Comparison of ENCODE assay signal across 1 cellular context in the genomic region with DNA sequence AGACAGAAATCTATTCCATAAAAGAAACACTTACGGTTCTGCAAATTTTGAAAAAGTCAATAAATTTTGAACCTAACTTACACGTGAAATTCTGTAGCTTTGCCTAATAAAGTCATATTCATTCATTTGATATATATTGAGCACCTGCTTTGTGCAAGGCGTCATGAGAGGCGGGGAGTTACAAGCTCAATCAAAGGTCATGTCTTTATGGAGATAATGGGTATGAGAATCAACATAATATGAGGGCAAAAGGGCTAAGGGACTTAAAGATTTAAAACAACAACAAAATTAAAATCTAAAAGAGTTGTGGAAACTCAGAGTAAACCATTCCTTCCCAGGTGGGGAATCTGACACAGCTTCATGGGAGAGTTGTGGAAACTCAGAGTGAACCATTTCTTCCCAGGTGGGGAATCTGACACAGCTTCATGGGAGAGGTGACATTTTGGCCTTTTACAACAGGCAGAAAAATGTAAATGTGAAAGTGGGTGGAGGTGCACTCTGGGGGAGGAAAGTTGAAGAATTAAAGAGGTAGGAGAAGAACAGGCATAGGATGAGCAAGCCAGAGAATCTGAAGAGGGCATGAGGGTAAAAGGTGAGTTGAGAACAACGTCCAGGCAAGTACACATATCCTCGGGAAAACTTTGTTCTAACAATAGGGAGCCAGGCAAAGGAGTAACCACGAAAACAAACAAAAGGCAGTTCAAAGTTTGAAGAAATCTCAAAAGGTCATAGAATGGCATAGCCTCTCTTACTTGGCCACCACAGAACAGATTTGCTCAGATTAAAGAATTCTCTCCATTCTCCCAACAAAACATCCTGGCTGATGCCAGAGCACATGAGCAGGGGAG.
TF ChIP-seq lines count a peak whose summit lies in the region.

No MANE protein-coding gene starts in this region.

TF ChIP-seq in HepG2, 621 proteins besides CTCF, POLR2A, EP300 and RAD21 (continued from another document and continues in another):
- TF ChIP-seq, protein P1, sequence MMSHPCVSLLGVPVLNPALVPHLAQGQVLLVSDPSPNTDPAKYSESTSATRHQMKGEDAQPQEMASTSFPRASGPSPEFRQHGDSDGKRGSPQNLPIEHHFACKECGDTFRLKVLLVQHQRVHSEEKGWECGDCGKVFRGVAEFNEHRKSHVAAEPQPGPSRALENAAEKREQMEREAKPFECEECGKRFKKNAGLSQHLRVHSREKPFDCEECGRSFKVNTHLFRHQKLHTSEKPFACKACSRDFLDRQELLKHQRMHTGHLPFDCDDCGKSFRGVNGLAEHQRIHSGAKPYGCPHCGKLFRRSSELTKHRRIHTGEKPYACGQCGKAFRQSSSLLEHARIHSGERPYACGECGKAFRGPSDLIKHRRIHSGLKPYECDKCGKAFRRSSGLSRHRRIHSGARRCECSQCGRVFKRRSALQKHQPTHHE (CRISPR knock-in tag; IDR thresholded peaks at IDR 0.05; ENCODE audit: borderline replicate concordance): no peak
- no peak for TF ChIP-seq E2F5 (CRISPR knock-in tag; conservative IDR thresholded peaks at IDR 0.05)
- TF ChIP-seq CREB3 (CRISPR knock-in tag; IDR thresholded peaks at IDR 0.05): no peak
- TF ChIP-seq GATAD2A (CRISPR knock-in tag; IDR thresholded peaks at IDR 0.05): peak; percentile 41
- TF ChIP-seq, protein P2, sequence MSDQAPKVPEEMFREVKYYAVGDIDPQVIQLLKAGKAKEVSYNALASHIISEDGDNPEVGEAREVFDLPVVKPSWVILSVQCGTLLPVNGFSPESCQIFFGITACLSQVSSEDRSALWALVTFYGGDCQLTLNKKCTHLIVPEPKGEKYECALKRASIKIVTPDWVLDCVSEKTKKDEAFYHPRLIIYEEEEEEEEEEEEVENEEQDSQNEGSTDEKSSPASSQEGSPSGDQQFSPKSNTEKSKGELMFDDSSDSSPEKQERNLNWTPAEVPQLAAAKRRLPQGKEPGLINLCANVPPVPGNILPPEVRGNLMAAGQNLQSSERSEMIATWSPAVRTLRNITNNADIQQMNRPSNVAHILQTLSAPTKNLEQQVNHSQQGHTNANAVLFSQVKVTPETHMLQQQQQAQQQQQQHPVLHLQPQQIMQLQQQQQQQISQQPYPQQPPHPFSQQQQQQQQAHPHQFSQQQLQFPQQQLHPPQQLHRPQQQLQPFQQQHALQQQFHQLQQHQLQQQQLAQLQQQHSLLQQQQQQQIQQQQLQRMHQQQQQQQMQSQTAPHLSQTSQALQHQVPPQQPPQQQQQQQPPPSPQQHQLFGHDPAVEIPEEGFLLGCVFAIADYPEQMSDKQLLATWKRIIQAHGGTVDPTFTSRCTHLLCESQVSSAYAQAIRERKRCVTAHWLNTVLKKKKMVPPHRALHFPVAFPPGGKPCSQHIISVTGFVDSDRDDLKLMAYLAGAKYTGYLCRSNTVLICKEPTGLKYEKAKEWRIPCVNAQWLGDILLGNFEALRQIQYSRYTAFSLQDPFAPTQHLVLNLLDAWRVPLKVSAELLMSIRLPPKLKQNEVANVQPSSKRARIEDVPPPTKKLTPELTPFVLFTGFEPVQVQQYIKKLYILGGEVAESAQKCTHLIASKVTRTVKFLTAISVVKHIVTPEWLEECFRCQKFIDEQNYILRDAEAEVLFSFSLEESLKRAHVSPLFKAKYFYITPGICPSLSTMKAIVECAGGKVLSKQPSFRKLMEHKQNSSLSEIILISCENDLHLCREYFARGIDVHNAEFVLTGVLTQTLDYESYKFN (CRISPR knock-in tag; conservative IDR thresholded peaks at IDR 0.05): peak; percentile 37
- TF ChIP-seq ZFP36L1 (CRISPR knock-in tag; IDR thresholded peaks at IDR 0.05): no peak
- peak; percentile 53 for TF ChIP-seq PPARG (CRISPR knock-in tag; conservative IDR thresholded peaks at IDR 0.05)
- no peak for TF ChIP-seq U2AF2 (IDR thresholded peaks at IDR 0.05; ENCODE audit: low read depth, low read length)
- no peak for TF ChIP-seq YEATS4 (CRISPR knock-in tag; IDR thresholded peaks at IDR 0.05; ENCODE audit: borderline replicate concordance)
- no peak for TF ChIP-seq ZNF124 (CRISPR knock-in tag; IDR thresholded peaks at IDR 0.05)
- no peak for TF ChIP-seq GATA4 (IDR thresholded peaks at IDR 0.05; ENCODE audit: borderline replicate concordance, low read depth)
- TF ChIP-seq DRAP1 (CRISPR knock-in tag; IDR thresholded peaks at IDR 0.05): no peak
- no peak for TF ChIP-seq FOXJ3 (CRISPR knock-in tag; IDR thresholded peaks at IDR 0.05; ENCODE audit: borderline replicate concordance)
- TF ChIP-seq, protein P3, sequence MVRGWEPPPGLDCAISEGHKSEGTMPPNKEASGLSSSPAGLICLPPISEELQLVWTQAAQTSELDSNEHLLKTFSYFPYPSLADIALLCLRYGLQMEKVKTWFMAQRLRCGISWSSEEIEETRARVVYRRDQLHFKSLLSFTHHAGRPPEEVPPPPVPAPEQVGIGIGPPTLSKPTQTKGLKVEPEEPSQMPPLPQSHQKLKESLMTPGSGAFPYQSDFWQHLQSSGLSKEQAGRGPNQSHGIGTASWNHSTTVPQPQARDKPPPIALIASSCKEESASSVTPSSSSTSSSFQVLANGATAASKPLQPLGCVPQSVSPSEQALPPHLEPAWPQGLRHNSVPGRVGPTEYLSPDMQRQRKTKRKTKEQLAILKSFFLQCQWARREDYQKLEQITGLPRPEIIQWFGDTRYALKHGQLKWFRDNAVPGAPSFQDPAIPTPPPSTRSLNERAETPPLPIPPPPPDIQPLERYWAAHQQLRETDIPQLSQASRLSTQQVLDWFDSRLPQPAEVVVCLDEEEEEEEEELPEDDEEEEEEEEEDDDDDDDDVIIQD (CRISPR knock-in tag; IDR thresholded peaks at IDR 0.05; ENCODE audit: low read depth): 0 out of 2 replicates have a peak, but pooled peaks have one; percentile 19
- TF ChIP-seq ZNF343 (CRISPR knock-in tag; IDR thresholded peaks at IDR 0.05): no peak
- peak; percentile 32; the same call in 1 of the 2 replicates for TF ChIP-seq HNF4G (IDR thresholded peaks at IDR 0.05; ENCODE audit: borderline replicate concordance, low read depth, low read length)
- no peak for TF ChIP-seq HNF4G (CRISPR knock-in tag; IDR thresholded peaks at IDR 0.05; ENCODE audit: borderline replicate concordance, low read depth)
- TF ChIP-seq TAF1 (CRISPR knock-in tag; IDR thresholded peaks at IDR 0.05): no peak
- no peak for TF ChIP-seq HDAC2 (CRISPR knock-in tag; IDR thresholded peaks at IDR 0.05)
- TF ChIP-seq DBP (CRISPR knock-in tag; IDR thresholded peaks at IDR 0.05; ENCODE audit: not compliant biosample characterization): no peak
- peak; percentile 59; the same call in 1 of the 2 replicates for TF ChIP-seq POGZ (CRISPR knock-in tag; IDR thresholded peaks at IDR 0.05)
- no peak for TF ChIP-seq ZNF441 (CRISPR knock-in tag; IDR thresholded peaks at IDR 0.05; ENCODE audit: borderline replicate concordance)
- no peak for TF ChIP-seq ZNF280B (CRISPR knock-in tag; IDR thresholded peaks at IDR 0.05; ENCODE audit: borderline replicate concordance)
- TF ChIP-seq ZNF431 (CRISPR knock-in tag; IDR thresholded peaks at IDR 0.05; ENCODE audit: borderline replicate concordance, low read depth): no peak
- TF ChIP-seq ZNF709 (CRISPR knock-in tag; IDR thresholded peaks at IDR 0.05): no peak
- TF ChIP-seq, protein P4, sequence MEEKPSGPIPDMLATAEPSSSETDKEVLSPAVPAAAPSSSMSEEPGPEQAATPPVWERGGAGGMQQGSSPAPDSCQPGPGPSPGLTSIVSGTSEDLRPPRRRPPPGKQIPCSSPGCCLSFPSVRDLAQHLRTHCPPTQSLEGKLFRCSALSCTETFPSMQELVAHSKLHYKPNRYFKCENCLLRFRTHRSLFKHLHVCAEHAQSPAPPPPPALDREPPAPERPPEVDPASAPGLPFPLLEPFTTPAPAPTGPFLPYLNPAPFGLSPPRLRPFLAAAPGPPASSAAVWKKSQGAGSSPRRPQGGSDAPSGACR (CRISPR knock-in tag; IDR thresholded peaks at IDR 0.05): no peak
- TF ChIP-seq, protein P5, sequence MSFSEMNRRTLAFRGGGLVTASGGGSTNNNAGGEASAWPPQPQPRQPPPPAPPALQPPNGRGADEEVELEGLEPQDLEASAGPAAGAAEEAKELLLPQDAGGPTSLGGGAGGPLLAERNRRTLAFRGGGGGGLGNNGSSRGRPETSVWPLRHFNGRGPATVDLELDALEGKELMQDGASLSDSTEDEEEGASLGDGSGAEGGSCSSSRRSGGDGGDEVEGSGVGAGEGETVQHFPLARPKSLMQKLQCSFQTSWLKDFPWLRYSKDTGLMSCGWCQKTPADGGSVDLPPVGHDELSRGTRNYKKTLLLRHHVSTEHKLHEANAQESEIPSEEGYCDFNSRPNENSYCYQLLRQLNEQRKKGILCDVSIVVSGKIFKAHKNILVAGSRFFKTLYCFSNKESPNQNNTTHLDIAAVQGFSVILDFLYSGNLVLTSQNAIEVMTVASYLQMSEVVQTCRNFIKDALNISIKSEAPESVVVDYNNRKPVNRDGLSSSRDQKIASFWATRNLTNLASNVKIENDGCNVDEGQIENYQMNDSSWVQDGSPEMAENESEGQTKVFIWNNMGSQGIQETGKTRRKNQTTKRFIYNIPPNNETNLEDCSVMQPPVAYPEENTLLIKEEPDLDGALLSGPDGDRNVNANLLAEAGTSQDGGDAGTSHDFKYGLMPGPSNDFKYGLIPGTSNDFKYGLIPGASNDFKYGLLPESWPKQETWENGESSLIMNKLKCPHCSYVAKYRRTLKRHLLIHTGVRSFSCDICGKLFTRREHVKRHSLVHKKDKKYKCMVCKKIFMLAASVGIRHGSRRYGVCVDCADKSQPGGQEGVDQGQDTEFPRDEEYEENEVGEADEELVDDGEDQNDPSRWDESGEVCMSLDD (CRISPR knock-in tag; IDR thresholded peaks at IDR 0.05; ENCODE audit: borderline replicate concordance): no peak
- TF ChIP-seq GFI1 (CRISPR knock-in tag; IDR thresholded peaks at IDR 0.05; ENCODE audit: borderline replicate concordance): peak; percentile 50; the same call in 1 of the 2 replicates
- TF ChIP-seq ZNF503 (CRISPR knock-in tag; IDR thresholded peaks at IDR 0.05): no peak
- no peak for TF ChIP-seq TMF1 (CRISPR knock-in tag; IDR thresholded peaks at IDR 0.05; ENCODE audit: low read depth)
- TF ChIP-seq BHLHE40 (IDR thresholded peaks at IDR 0.05; ENCODE audit: low read length): no peak
- TF ChIP-seq EED (CRISPR knock-in tag; IDR thresholded peaks at IDR 0.05): no peak
